ENCODE assay signal across 9 cellular contexts in genomic region chr14:103871596-103872480, GRCh38. TPM values are rescaled to one million over a fixed set of nuclear protein-coding genes. Genes with fewer than 3 reads are reported as not detected.
A peak's percentile ranks its signal among the peaks of the same experiment; 100 is the strongest.
DNase-seq lines count a peak whose midpoint lies in the region; ATAC-seq and TF ChIP-seq lines count a peak whose summit lies in the region.
"Had no signal": no experiment of that assay in that cellular context is flagged by ENCODE, and none has a peak within 500 bp of the region (broad histone marks: within the 10 kb centered on the region; RNA-seq: fewer than 3 reads in every experiment).

No MANE protein-coding gene starts in this region.

- TF ChIP-seq CTCF in GM10266 (IDR thresholded peaks at IDR 0.05; ENCODE audit: control insufficient read depth, insufficient read depth, low read depth, missing control alignments): no peak

- H3K36me3 Mint-ChIP-seq in stimulated activated effector memory CD8-positive, alpha-beta T cell treated with anti-CD3 and anti-CD28 coated beads, Interleukin-12 subunit alpha, Interleukin-12 subunit beta, amount 100 ng/mL, for 72 hours: no peaks in the 10 kb centered on the region

- peak; percentile 70 for ATAC-seq in HG02943 (IDR thresholded peaks at IDR 0.05; ENCODE audit: low read depth, unreplicated experiment)
- ATAC-seq in stimulated activated effector memory CD8-positive, alpha-beta T cell treated with anti-CD3 and anti-CD28 coated beads, Interleukin-12 subunit alpha, Interleukin-12 subunit beta, amount 100 ng/mL, for 72 hours: peak; percentile 90

- peak; percentile 93 for DNase-seq in GM10266 (ENCODE audit: extremely low spot score)
- DNase-seq in activated CD4-positive, CD25-positive, alpha-beta regulatory T cell (lab: John Stamatoyannopoulos, UW): peak; percentile 35 to 69 (median 48)
- DNase-seq in cerebellum (ENCODE audit: low spot score): peak; percentile 68
- DNase-seq in stimulated activated effector memory CD8-positive, alpha-beta T cell treated with anti-CD3 and anti-CD28 coated beads, Interleukin-12 subunit alpha, Interleukin-12 subunit beta, amount 100 ng/mL, for 72 hours (ENCODE audit: low spot score in 2 of 2): peak; percentile 80 to 86
- no peak for DNase-seq in HAP-1 (ENCODE audit: low spot score in 2 of 2)
- DNase-seq in SHP77 treated with DMSO at 0.1 percent for 48 hours (lab: John Stamatoyannopoulos, UW): no peak

- peak overlapping the region; percentile 64 to 77 for H3K27ac ChIP-seq in mucosa of rectum (ENCODE audit: low read depth in 2 of 2, low read length in 2 of 2)
- H3K27ac ChIP-seq: HL-60 had no signal

- peak overlapping the region; percentile 94 for H3K27ac Mint-ChIP-seq in stimulated activated effector memory CD8-positive, alpha-beta T cell treated with anti-CD3 and anti-CD28 coated beads, Interleukin-12 subunit alpha, Interleukin-12 subunit beta, amount 100 ng/mL, for 72 hours

- peak overlapping the region; percentile 87 for H3K4me3 Mint-ChIP-seq in stimulated activated effector memory CD8-positive, alpha-beta T cell treated with anti-CD3 and anti-CD28 coated beads, Interleukin-12 subunit alpha, Interleukin-12 subunit beta, amount 100 ng/mL, for 72 hours

- H3K9me3 Mint-ChIP-seq in stimulated activated effector memory CD8-positive, alpha-beta T cell treated with anti-CD3 and anti-CD28 coated beads, Interleukin-12 subunit alpha, Interleukin-12 subunit beta, amount 100 ng/mL, for 72 hours: no peaks in the 10 kb centered on the region

- H3K27me3 ChIP-seq in mucosa of rectum (ENCODE audit: control insufficient read depth in 2 of 2, insufficient read depth in 2 of 2, low read length in 2 of 2) (no peaks in the 10 kb centered on the region), HAP-1 (ENCODE audit: low read depth) (no peaks in the 10 kb centered on the region)

- peak overlapping the region; percentile 68 to 70 for H3K4me3 ChIP-seq in mucosa of rectum (ENCODE audit: low read length in 2 of 2)
- no peak overlapping the region for H3K4me3 ChIP-seq in HAP-1

- H3K9ac ChIP-seq in mucosa of rectum (ENCODE audit: low read depth in 1 of 2, low read length in 2 of 2): peak overlapping the region; percentile 57 to 77

- in situ Hi-C loops in HAP-1 (cut with MboI; ENCODE audit: low sequenced_read_pairs): no loop called here

- H3K4me1 ChIP-seq in mucosa of rectum (ENCODE audit: control insufficient read depth in 2 of 2, insufficient read depth in 2 of 2, low read length in 2 of 2): peaks cover 9 to 17% of the 10 kb centered on the region in 2 donors
- H3K4me1 ChIP-seq in HAP-1: no peaks in the 10 kb centered on the region

- H3K9me3 ChIP-seq in mucosa of rectum (ENCODE audit: control insufficient read depth in 2 of 2, low read length in 2 of 2) (no peaks in the 10 kb centered on the region), HAP-1 (no peaks in the 10 kb centered on the region)

- no peaks in the 10 kb centered on the region for H3K36me3 ChIP-seq in mucosa of rectum (ENCODE audit: control insufficient read depth in 2 of 2, insufficient read depth in 2 of 2, low read length in 2 of 2)
- H3K36me3 ChIP-seq in HAP-1 (replicated peaks): no peaks in the 10 kb centered on the region

- peaks cover 16% of the 10 kb centered on the region for H3K4me1 Mint-ChIP-seq in stimulated activated effector memory CD8-positive, alpha-beta T cell treated with anti-CD3 and anti-CD28 coated beads, Interleukin-12 subunit alpha, Interleukin-12 subunit beta, amount 100 ng/mL, for 72 hours

RNA-seq across cellular contexts. Expression of gene PPP1R13B, which starts 24.5 kb away (rescaled TPM):
- total RNA-seq in cerebellum: 15.6 TPM

RNA-seq across cellular contexts. Expression of gene TDRD9, which starts 56.4 kb away (rescaled TPM):
- total RNA-seq in cerebellum: 2.4 TPM

Comparison
In these comparisons a context has a peak if more than half of its experiments do, and no peak if none do; other contexts are left out.
1. DNase-seq: peak in GM10266 (single experiment), activated CD4-positive, CD25-positive, alpha-beta regulatory T cell (4 of 4), cerebellum (single experiment) and stimulated activated effector memory CD8-positive, alpha-beta T cell treated with anti-CD3 and anti-CD28 coated beads, Interleukin-12 subunit alpha, Interleukin-12 subunit beta, amount 100 ng/mL, for 72 hours (2 of 2); none in HAP-1 (0 of 2) and SHP77 treated with DMSO at 0.1 percent for 48 hours (single experiment).